ENCODE assay signal across 15 cellular contexts in genomic region chr10:10826125-10826524, GRCh38.
DNase-seq lines count a peak whose midpoint lies in the region; ATAC-seq, FAIRE-seq and TF ChIP-seq lines count a peak whose summit lies in the region.
"Had no signal": no experiment of that assay in that cellular context is flagged by ENCODE, and none has a peak within 500 bp of the region (broad histone marks: within the 10 kb centered on the region; RNA-seq: fewer than 3 reads in every experiment).

No MANE protein-coding gene starts in this region.

- FAIRE-seq in RCC 7860 (lab: Jason Lieb, UNC): peak; percentile 92
- no peak for FAIRE-seq in frontal cortex (lab: Jason Lieb, UNC)

- in situ Hi-C loops in Caki2 (cut with HindIII; ENCODE audit: low pct_unique_long_range_greater_than_20kb, low sequenced_read_pairs): no loop called here

- no peak overlapping the region for H2AFZ ChIP-seq in MM.1S (ENCODE audit: low read length)

- no peaks in the 10 kb centered on the region for H4K20me1 ChIP-seq in MM.1S (ENCODE audit: insufficient read depth, low read length)
- H4K20me1 ChIP-seq: BLaER1 treated with 17β-estradiol and CSF1 and Interleukin-3, amounts not matched to agents 10 nM and 100 nM had no signal

- no peak for TF ChIP-seq CTCF in MM.1S (IDR thresholded peaks at IDR 0.05; ENCODE audit: low read length)

- H3K79me2 ChIP-seq in MM.1S (ENCODE audit: low read length): no peaks in the 10 kb centered on the region

- H3K9ac ChIP-seq in MM.1S (ENCODE audit: low read length): no peak overlapping the region
- H3K9ac ChIP-seq: BLaER1 treated with 17β-estradiol and CSF1 and Interleukin-3, amounts not matched to agents 10 nM and 100 nM had no signal

- no peak overlapping the region for H3K27ac ChIP-seq in MM.1S (ENCODE audit: low read length)
- H3K27ac ChIP-seq: BLaER1 treated with 17β-estradiol and CSF1 and Interleukin-3, amounts not matched to agents 10 nM and 100 nM; ovary; testis had no signal

- H3F3A ChIP-seq in MM.1S (ENCODE audit: insufficient read depth, low read length): peaks cover 5% of the 10 kb centered on the region

- H3K9me2 ChIP-seq in MM.1S (replicated peaks; ENCODE audit: insufficient read depth, low read length): no peaks in the 10 kb centered on the region

- peak; percentile 56 for ATAC-seq in esophagus mucosa

- H3K27me3 ChIP-seq in MM.1S (replicated peaks; ENCODE audit: insufficient read depth, low read length): no peaks in the 10 kb centered on the region
- H3K27me3 ChIP-seq: BLaER1 treated with 17β-estradiol and CSF1 and Interleukin-3, amounts not matched to agents 10 nM and 100 nM; ovary; testis had no signal

- peaks cover 9% of the 10 kb centered on the region for H3K4me1 ChIP-seq in MM.1S (ENCODE audit: low read length)

- H3K4me3 ChIP-seq in MM.1S (ENCODE audit: low read length): no peak overlapping the region
- H3K4me3 ChIP-seq: BLaER1 treated with 17β-estradiol and CSF1 and Interleukin-3, amounts not matched to agents 10 nM and 100 nM; ovary; testis had no signal

- H3K9me3 ChIP-seq in MM.1S (replicated peaks; ENCODE audit: insufficient read depth, low read length): no peaks in the 10 kb centered on the region
- H3K9me3 ChIP-seq: ovary, testis had no signal

- H3K4me2 ChIP-seq in MM.1S (ENCODE audit: low read depth, low read length): no peak overlapping the region
- H3K4me2 ChIP-seq: BLaER1 treated with 17β-estradiol and CSF1 and Interleukin-3, amounts not matched to agents 10 nM and 100 nM had no signal

- no peaks in the 10 kb centered on the region for H3K36me3 ChIP-seq in MM.1S (replicated peaks; ENCODE audit: insufficient read depth, low read length)
- H3K36me3 ChIP-seq: BLaER1 treated with 17β-estradiol and CSF1 and Interleukin-3, amounts not matched to agents 10 nM and 100 nM; ovary had no signal

- DNase-seq in Caki2 (ENCODE audit: low read depth) (peak; percentile 3), RCC 7860 (ENCODE audit: low spot score) (peak; percentile 65), non-pigmented ciliary epithelial cell (ENCODE audit: low read depth) (peak; percentile 97), MM.1S (no peak), frontal cortex (ENCODE audit: low spot score in 2 of 2) (no peak), NCI-H2227 (lab: John Stamatoyannopoulos, UW; ENCODE audit: unreplicated experiment) (no peak), NCI-H1105 (lab: John Stamatoyannopoulos, UW) (no peak)
- DNase-seq: activated naive CD4-positive, alpha-beta T cell treated with Interleukin-2 at 50 U/mL for 16 hours; midbrain; NCI-H1436 treated with DMSO at 0.1 percent for 48 hours; NCI-H524; ovary; testis had no signal

Comparison
In these comparisons a context has a peak if more than half of its experiments do, and no peak if none do; other contexts are left out.
1. DNase-seq: peak in Caki2 (single experiment), RCC 7860 (single experiment) and non-pigmented ciliary epithelial cell (single experiment); none in MM.1S (single experiment), frontal cortex (0 of 2), NCI-H2227 (single experiment) and NCI-H1105 (single experiment).